8 cellular contexts compared by ENCODE assay signal in genomic region chr7:2157473-2158279, GRCh38.
DNase-seq lines count a peak whose midpoint lies in the region; ATAC-seq and TF ChIP-seq lines count a peak whose summit lies in the region.

No MANE protein-coding gene starts in this region.

- intact Hi-C loops in heart right ventricle (cut with DNase I) = loop anchor here in 2 of 10 donors (5.0 kb wide), 1 partner anchor 40 kb away; no protein-coding TSS in a partner anchor

- 36 to 44% methylated on average over 19 of the region's 19 CpGs for WGBS in heart right ventricle, 2 donors

- H3K27ac ChIP-seq in SJCRH30 (no peak overlapping the region), heart right ventricle (peak overlapping the region; percentile 17 to 90 (median 66))

- TF ChIP-seq CTCF in heart right ventricle (IDR thresholded peaks at IDR 0.05) = no peak

- H3K4me1 Mint-ChIP-seq in stimulated activated effector memory CD8-positive, alpha-beta T cell treated with anti-CD3 and anti-CD28 coated beads, Interleukin-12 subunit alpha, Interleukin-12 subunit beta, amount 100 ng/mL, for 72 hours = peaks cover 11% of the 10 kb centered on the region
- H3K4me1 Mint-ChIP-seq in stimulated activated naive CD8-positive, alpha-beta T cell treated with anti-CD3 and anti-CD28 coated beads, Interleukin-15, amount 100 ng/mL, for 72 hours = no peaks in the 10 kb centered on the region

- H3K27me3 ChIP-seq in SJCRH30 = no peaks in the 10 kb centered on the region
- H3K27me3 ChIP-seq in heart right ventricle = no peaks in the 10 kb centered on the region

- peaks cover 15% of the 10 kb centered on the region; the same call in 1 of the 2 replicates for H3K4me1 ChIP-seq in SJCRH30
- peaks cover 8 to 30% (median 21%) of the 10 kb centered on the region in 9 donors for H3K4me1 ChIP-seq in heart right ventricle

- H3K4me3 Mint-ChIP-seq in stimulated activated effector memory CD8-positive, alpha-beta T cell treated with anti-CD3 and anti-CD28 coated beads, Interleukin-12 subunit alpha, Interleukin-12 subunit beta, amount 100 ng/mL, for 72 hours = no peak overlapping the region
- H3K4me3 Mint-ChIP-seq in stimulated activated naive CD8-positive, alpha-beta T cell treated with anti-CD3 and anti-CD28 coated beads, Interleukin-15, amount 100 ng/mL, for 72 hours = no peak overlapping the region

- DNase-seq in NCI-H146 (lab: John Stamatoyannopoulos, UW) (peak; percentile 8), NCI-H146 treated with DMSO at 0.1 percent for 48 hours (lab: John Stamatoyannopoulos, UW; ENCODE audit: unreplicated experiment) (no peak), SJCRH30 (peak; percentile 53 to 75), heart right ventricle (peak in 1 of 2 donors; percentile 68)
- no peak for DNase-seq in stimulated activated effector memory CD8-positive, alpha-beta T cell treated with anti-CD3 and anti-CD28 coated beads, Interleukin-12 subunit alpha, Interleukin-12 subunit beta, amount 100 ng/mL, for 72 hours (ENCODE audit: low spot score in 2 of 2)
- no peak for DNase-seq in stimulated activated naive CD8-positive, alpha-beta T cell treated with anti-CD3 and anti-CD28 coated beads, Interleukin-15, amount 100 ng/mL, for 72 hours

- no peaks in the 10 kb centered on the region for H3K9me3 ChIP-seq in SJCRH30 (replicated peaks)
- no peaks in the 10 kb centered on the region for H3K9me3 ChIP-seq in heart right ventricle

- H3K9me3 Mint-ChIP-seq in stimulated activated effector memory CD8-positive, alpha-beta T cell treated with anti-CD3 and anti-CD28 coated beads, Interleukin-12 subunit alpha, Interleukin-12 subunit beta, amount 100 ng/mL, for 72 hours = no peaks in the 10 kb centered on the region
- no peaks in the 10 kb centered on the region for H3K9me3 Mint-ChIP-seq in stimulated activated naive CD8-positive, alpha-beta T cell treated with anti-CD3 and anti-CD28 coated beads, Interleukin-15, amount 100 ng/mL, for 72 hours

- peak overlapping the region; percentile 48 for H3K27ac Mint-ChIP-seq in stimulated activated effector memory CD8-positive, alpha-beta T cell treated with anti-CD3 and anti-CD28 coated beads, Interleukin-12 subunit alpha, Interleukin-12 subunit beta, amount 100 ng/mL, for 72 hours
- no peak overlapping the region for H3K27ac Mint-ChIP-seq in stimulated activated naive CD8-positive, alpha-beta T cell treated with anti-CD3 and anti-CD28 coated beads, Interleukin-15, amount 100 ng/mL, for 72 hours

- H3K4me3 ChIP-seq in SJCRH30 = no peak overlapping the region
- no peak overlapping the region for H3K4me3 ChIP-seq in heart right ventricle

- H3K36me3 ChIP-seq in SJCRH30 (no peaks in the 10 kb centered on the region), heart right ventricle (no peaks in the 10 kb centered on the region)

- H3K36me3 Mint-ChIP-seq in stimulated activated effector memory CD8-positive, alpha-beta T cell treated with anti-CD3 and anti-CD28 coated beads, Interleukin-12 subunit alpha, Interleukin-12 subunit beta, amount 100 ng/mL, for 72 hours = no peaks in the 10 kb centered on the region

- H3K27me3 Mint-ChIP-seq in stimulated activated naive CD8-positive, alpha-beta T cell treated with anti-CD3 and anti-CD28 coated beads, Interleukin-15, amount 100 ng/mL, for 72 hours = no peaks in the 10 kb centered on the region

- peak; percentile 79 to 94 (median 87) for ATAC-seq in heart right ventricle
- no peak for ATAC-seq in stimulated activated effector memory CD8-positive, alpha-beta T cell treated with anti-CD3 and anti-CD28 coated beads, Interleukin-12 subunit alpha, Interleukin-12 subunit beta, amount 100 ng/mL, for 72 hours
- ATAC-seq in GM19035 (IDR thresholded peaks at IDR 0.05; ENCODE audit: unreplicated experiment) = no peak
- no peak for ATAC-seq in stimulated activated naive CD8-positive, alpha-beta T cell treated with anti-CD3 and anti-CD28 coated beads, Interleukin-15, amount 100 ng/mL, for 72 hours
- no peak for ATAC-seq in HG02763 (IDR thresholded peaks at IDR 0.05; ENCODE audit: unreplicated experiment)

Comparison
In these comparisons a context has a peak if more than half of its experiments do, and no peak if none do; other contexts are left out.
1. DNase-seq: peak in NCI-H146 (single experiment) and SJCRH30 (2 of 2); none in NCI-H146 treated with DMSO at 0.1 percent for 48 hours (single experiment), stimulated activated effector memory CD8-positive, alpha-beta T cell treated with anti-CD3 and anti-CD28 coated beads, Interleukin-12 subunit alpha, Interleukin-12 subunit beta, amount 100 ng/mL, for 72 hours (0 of 2) and stimulated activated naive CD8-positive, alpha-beta T cell treated with anti-CD3 and anti-CD28 coated beads, Interleukin-15, amount 100 ng/mL, for 72 hours (0 of 2).
2. ATAC-seq: peak in heart right ventricle (8 of 8); none in stimulated activated effector memory CD8-positive, alpha-beta T cell treated with anti-CD3 and anti-CD28 coated beads, Interleukin-12 subunit alpha, Interleukin-12 subunit beta, amount 100 ng/mL, for 72 hours (single experiment), GM19035 (single experiment), stimulated activated naive CD8-positive, alpha-beta T cell treated with anti-CD3 and anti-CD28 coated beads, Interleukin-15, amount 100 ng/mL, for 72 hours (single experiment) and HG02763 (single experiment).